19 cellular contexts compared by ENCODE assay signal in genomic region chr6:37261198-37261597, GRCh38. TPM values are rescaled to one million over a fixed set of nuclear protein-coding genes. Genes with fewer than 3 reads are reported as not detected.
"Had no signal": no experiment of that assay in that cellular context is flagged by ENCODE, and none has a peak within 500 bp of the region (broad histone marks: within the 10 kb centered on the region; RNA-seq: fewer than 3 reads in every experiment).

No MANE protein-coding gene starts in this region.

- H2AFZ ChIP-seq: neural progenitor cell had no signal

- ATAC-seq: body of pancreas; left lung; stimulated activated naive CD8-positive, alpha-beta T cell treated with anti-CD3 and anti-CD28 coated beads, Interleukin-15, Interleukin-2, amounts not matched to agents 100 U/mL and 50 U/mL, for 24 hours had no signal

- H3K4me3 Mint-ChIP-seq: activated naive CD8-positive, alpha-beta T cell treated with anti-CD3 and anti-CD28 coated beads, Interleukin-2, amount 10 ng/mL, durations not matched to agents 7 days and 5 days; activated T-cell treated with anti-CD3 and anti-CD28 coated beads, Interleukin-2, amount 50 U/mL, for 4 hours; endodermal cell; neural progenitor cell had no signal

- FAIRE-seq: frontal cortex, kidney had no signal

- H3K27ac Mint-ChIP-seq: endodermal cell, neural progenitor cell, progenitor cell of endocrine pancreas had no signal

- H3K36me3 ChIP-seq: colonic mucosa, left lung, neural progenitor cell, tibial artery had no signal

- H3K9me3 ChIP-seq: body of pancreas, colonic mucosa, left lung, tibial artery had no signal

- H3K9me3 Mint-ChIP-seq: activated naive CD8-positive, alpha-beta T cell treated with anti-CD3 and anti-CD28 coated beads, Interleukin-2, amount 10 ng/mL, durations not matched to agents 7 days and 5 days; activated T-cell treated with anti-CD3 and anti-CD28 coated beads, Interleukin-2, amount 50 U/mL, for 4 hours; endodermal cell; neural progenitor cell had no signal

- H3K4me3 ChIP-seq: body of pancreas, colonic mucosa, left lung, neural progenitor cell, tibial artery had no signal

- H3K27me3 ChIP-seq: body of pancreas, colonic mucosa, left lung, tibial artery had no signal

- DNase-seq: activated CD4-positive, CD25-positive, alpha-beta regulatory T cell; activated gamma-delta T cell; activated naive CD8-positive, alpha-beta T cell treated with anti-CD3 and anti-CD28 coated beads, Interleukin-2, amount 10 ng/mL, durations not matched to agents 7 days and 5 days; activated T-cell treated with anti-CD3 and anti-CD28 coated beads, Interleukin-2, amount 50 U/mL, for 4 hours; body of pancreas; caudate nucleus; colonic mucosa; endodermal cell; hypothalamus; kidney; left lung; stimulated activated CD4-positive, alpha-beta T cell treated with anti-CD3 and anti-CD28 coated beads, Interleukin-12 subunit alpha, Interleukin-12 subunit beta, amount 100 ng/mL, for 4 hours; stimulated activated naive CD8-positive, alpha-beta T cell treated with anti-CD3 and anti-CD28 coated beads, Interleukin-15, Interleukin-2, amounts not matched to agents 100 U/mL and 50 U/mL, for 24 hours; substantia nigra; T-helper 9 cell; tibial artery had no signal

- H3K27me3 Mint-ChIP-seq: activated naive CD8-positive, alpha-beta T cell treated with anti-CD3 and anti-CD28 coated beads, Interleukin-2, amount 10 ng/mL, durations not matched to agents 7 days and 5 days; progenitor cell of endocrine pancreas had no signal

- H3K36me3 Mint-ChIP-seq: neural progenitor cell had no signal

- H3K9ac ChIP-seq: neural progenitor cell had no signal

- H3K4me2 ChIP-seq: neural progenitor cell had no signal

- H3K4me1 ChIP-seq: colonic mucosa, neural progenitor cell had no signal

- H3K27ac ChIP-seq: colonic mucosa, left lung, neural progenitor cell, tibial artery had no signal

RNA-seq across cellular contexts. Expression of gene TMEM217, which starts 3.3 kb away (rescaled TPM):
- total RNA-seq: body of pancreas had no signal
